In genomic region chr12:26831959-26832816, GRCh38 we compare ENCODE assay signal across 8 cellular contexts. TPM values are rescaled to one million over a fixed set of nuclear protein-coding genes. Genes with fewer than 3 reads are reported as not detected.
DNase-seq lines count a peak whose midpoint lies in the region; ATAC-seq and TF ChIP-seq lines count a peak whose summit lies in the region.

No MANE protein-coding gene starts in this region.

- DNase-seq in EL (peak; percentile 85), IMR-90 (peak; percentile 80), SK-N-MC (ENCODE audit: low read depth, low spot score) (no peak), Right ventricle myocardium superior (peak; percentile 79), pons (ENCODE audit: low spot score) (peak; percentile 63), type B pancreatic cell (ENCODE audit: extremely low spot score, unreplicated experiment) (peak; percentile 73)

- peak overlapping the region; percentile 91 for H3K14ac ChIP-seq in IMR-90 (replicated peaks; ENCODE audit: low read depth, low read length)

- no peaks in the 10 kb centered on the region for H3K36me3 Mint-ChIP-seq in activated naive CD8-positive, alpha-beta T cell
- peaks cover 8% of the 10 kb centered on the region for H3K36me3 Mint-ChIP-seq in type B pancreatic cell

- no peaks in the 10 kb centered on the region for H4K20me1 ChIP-seq in IMR-90 (ENCODE audit: insufficient read depth, low read length)

- H2AK9ac ChIP-seq in IMR-90 (replicated peaks; ENCODE audit: low read depth, low read length, poor library complexity), result peak overlapping the region; percentile 96

- peak overlapping the region; percentile 93 for H3K27ac ChIP-seq in IMR-90 (ENCODE audit: insufficient read depth, low read length)
- H3K27ac ChIP-seq in SK-N-MC, result no peak overlapping the region

- TF ChIP-seq CTCF in IMR-90 (conservative IDR thresholded peaks at IDR 0.05; ENCODE audit: low read depth, low read length), result 0 out of 2 replicates have a peak, but pooled peaks have one; percentile 13
- no peak for TF ChIP-seq CTCF in type B pancreatic cell (conservative IDR thresholded peaks at IDR 0.05)

- no peaks in the 10 kb centered on the region for H3K27me3 ChIP-seq in IMR-90 (ENCODE audit: control insufficient read depth, insufficient read depth, low read length)

- peak overlapping the region; percentile 47 for H4K5ac ChIP-seq in IMR-90 (ENCODE audit: low read depth, low read length)

- H3K9ac ChIP-seq in IMR-90 (ENCODE audit: low read depth, low read length) (peak overlapping the region; percentile 93), SK-N-MC (ENCODE audit: insufficient read length) (peak overlapping the region; percentile 55)

- peak overlapping the region; percentile 88 to 98 for H4K8ac ChIP-seq in IMR-90 (ENCODE audit: low read depth in 2 of 2, low read length in 2 of 2)

- CTCF ChIA-PET in IMR-90 (lab: Yijun Ruan, JAX), result interaction anchor here (0.6 to 1.5 kb wide), 8 partner anchors 9 to 796 kb away, joined by 3 to 8 read pairs (median 3); no protein-coding TSS in a partner anchor

- H3K4me3 ChIP-seq in IMR-90 (ENCODE audit: insufficient read depth, low read depth, low read length) (peak overlapping the region; percentile 66), SK-N-MC (peak overlapping the region; percentile 79)

- no peaks in the 10 kb centered on the region for H3K36me3 ChIP-seq in IMR-90 (ENCODE audit: control insufficient read depth, insufficient read depth, low read length)
- no peaks in the 10 kb centered on the region for H3K36me3 ChIP-seq in SK-N-MC (ENCODE audit: insufficient read depth, low read length)

- H2BK15ac ChIP-seq in IMR-90 (ENCODE audit: low read depth, low read length), result peak overlapping the region; percentile 99; the same call in 2 of the 3 replicates

- H3K18ac ChIP-seq in IMR-90 (ENCODE audit: low read depth, low read length), result peak overlapping the region; percentile 75

- peaks cover 48% of the 10 kb centered on the region for H3K4me1 Mint-ChIP-seq in activated naive CD8-positive, alpha-beta T cell (ENCODE audit: low read depth)
- H3K4me1 Mint-ChIP-seq in type B pancreatic cell (ENCODE audit: unreplicated experiment), result peaks cover 12% of the 10 kb centered on the region

- peaks cover 3% of the 10 kb centered on the region; the same call in 1 of the 2 replicates for H3K9me1 ChIP-seq in IMR-90 (ENCODE audit: insufficient read depth, low read length)

- no peaks in the 10 kb centered on the region for H3K9me3 ChIP-seq in IMR-90 (ENCODE audit: control insufficient read depth, insufficient read depth, low read length)
- H3K9me3 ChIP-seq in SK-N-MC (ENCODE audit: low read depth, low read length), result no peaks in the 10 kb centered on the region

- 0 out of 2 replicates have a peak overlapping the region, but pooled peaks have one; percentile 8 for H2AK5ac ChIP-seq in IMR-90 (ENCODE audit: low read depth, low read length)

- H3K4me1 ChIP-seq in IMR-90 (ENCODE audit: control insufficient read depth, insufficient read depth, low read length), result peaks cover 5% of the 10 kb centered on the region; the same call in 1 of the 2 replicates

- POLR2A ChIA-PET in IMR-90 (lab: Charles Lee; ENCODE audit: unreplicated experiment), result interaction anchor here (0.6 to 0.9 kb wide), 2 partner anchors 10 to 378 kb away, joined by 3 to 9 read pairs; no protein-coding TSS in a partner anchor

- peak overlapping the region; percentile 96 for H3K23ac ChIP-seq in IMR-90 (ENCODE audit: low read depth, low read length)

- H3K9me3 Mint-ChIP-seq in activated naive CD8-positive, alpha-beta T cell (ENCODE audit: low read depth), result no peaks in the 10 kb centered on the region
- H3K9me3 Mint-ChIP-seq in type B pancreatic cell, result peaks cover 4% of the 10 kb centered on the region

- peak; percentile 56 for ATAC-seq in GM21528 (IDR thresholded peaks at IDR 0.05; ENCODE audit: low FRiP score, unreplicated experiment)
- peak; percentile 55 for ATAC-seq in IMR-90 (ENCODE audit: low read depth)
- ATAC-seq in Right ventricle myocardium superior (ENCODE audit: poor library complexity), result peak; percentile 79

- intact Hi-C loops in IMR-90 (cut with micrococcal nuclease), result loop anchor here (2.0 kb wide), 1 partner anchor 109 kb away; no protein-coding TSS in a partner anchor
- intact Hi-C loops in Right ventricle myocardium superior (cut with DNase I), result no loop called here

- BruUV-seq in IMR-90 (replicated peaks; lab: Mats Ljungman, UMichigan), result no TSS peak

- peak overlapping the region; percentile 27; the same call in 1 of the 2 replicates for H2BK20ac ChIP-seq in IMR-90 (ENCODE audit: low read depth, low read length)

- H3K4ac ChIP-seq in IMR-90 (ENCODE audit: low read depth, low read length), result peak overlapping the region; percentile 87

- no peaks in the 10 kb centered on the region for H3K27me3 Mint-ChIP-seq in activated naive CD8-positive, alpha-beta T cell
- peaks cover 6% of the 10 kb centered on the region for H3K27me3 Mint-ChIP-seq in type B pancreatic cell

- peak overlapping the region; percentile 94 for H2AFZ ChIP-seq in IMR-90 (replicated peaks; ENCODE audit: low read length, poor library complexity)

- H3K79me1 ChIP-seq in IMR-90 (ENCODE audit: low read depth in 1 of 2, low read length in 2 of 2), result peaks cover 12 to 23% of the 10 kb centered on the region in 2 experiments

- peak overlapping the region; percentile 81 for H2BK5ac ChIP-seq in IMR-90 (ENCODE audit: low read depth, low read length, poor library complexity, severe bottlenecking)

- peak overlapping the region; percentile 86 for H4K91ac ChIP-seq in IMR-90 (ENCODE audit: insufficient read depth, low read depth, low read length)

- peak overlapping the region; percentile 86 for H2BK120ac ChIP-seq in IMR-90 (ENCODE audit: low read depth, low read length)

- TF ChIP-seq POLR2A in IMR-90 (IDR thresholded peaks at IDR 0.05; ENCODE audit: low read depth, low read length), result peak; percentile 96

- H3K4me3 Mint-ChIP-seq in activated naive CD8-positive, alpha-beta T cell, result peak overlapping the region; percentile 98
- H3K4me3 Mint-ChIP-seq in type B pancreatic cell, result peak overlapping the region; percentile 96

- H3K4me2 ChIP-seq in IMR-90 (ENCODE audit: low read depth, low read length), result peak overlapping the region; percentile 89

- H3K56ac ChIP-seq in IMR-90 (ENCODE audit: extremely low read depth, insufficient read depth, low read length), result peak overlapping the region; percentile 95

- no peak; the same call in 1 of the 2 replicates for TF ChIP-seq RAD21 in IMR-90 (IDR thresholded peaks at IDR 0.05; ENCODE audit: low read length)

- peak overlapping the region; percentile 95 for H3K27ac Mint-ChIP-seq in activated naive CD8-positive, alpha-beta T cell
- peak overlapping the region; percentile 95 for H3K27ac Mint-ChIP-seq in type B pancreatic cell

- in situ Hi-C loops in IMR-90 (cut with MboI; ENCODE audit: low sequenced_read_pairs), result no loop called here

- 0% methylated on average over 26 of the region's 54 CpGs; no CpG with 5 or more reads in 1 of the 2 experiments for WGBS in IMR-90 (ENCODE audit: extremely low coverage in 2 of 2, insufficient read length in 1 of 2), 2 experiments

- dilution Hi-C loops in IMR-90 (cut with HindIII; ENCODE audit: low sequenced_read_pairs, unreplicated experiment), result no loop called here

TF ChIP-seq in IMR-90, 13 proteins besides CTCF, POLR2A, EP300 and RAD21:
- no peak for TF ChIP-seq MAFK (IDR thresholded peaks at IDR 0.05; ENCODE audit: low read depth, low read length)
- TF ChIP-seq SMC3 (IDR thresholded peaks at IDR 0.05; ENCODE audit: low read depth, low read length), result no peak; the same call in 1 of the 2 replicates
- TF ChIP-seq MXI1 (IDR thresholded peaks at IDR 0.05; ENCODE audit: borderline replicate concordance, low read depth, low read length), result peak; percentile 62; the same call in 1 of the 2 replicates
TF ChIP-seq in IMR-90: peak in this region for 1.

RNA-seq across cellular contexts. Expression of gene ITPR2, which starts 0.8 kb away (rescaled TPM):
- total RNA-seq in IMR-90 (2012; rRNA removed) (9.0 and 9.2 TPM in 2 replicates), Right ventricle myocardium superior (10.0 TPM), type B pancreatic cell (ENCODE audit: low replicate concordance) (33.7 and 80.6 TPM in 2 replicates)
- 1.1 and 1.2 TPM in 2 replicates for polyA plus RNA-seq in IMR-90 (2012; rRNA removed)
- 0.14 and 0.44 TPM in 2 replicates for polyA plus RNA-seq in IMR-90 (2012; cell fraction: cytosol; rRNA removed)
- polyA plus RNA-seq in IMR-90 (2012; cell fraction: nucleus; rRNA removed; ENCODE audit: low replicate concordance), result 0.24 and 2.0 TPM in 2 replicates
